10 cellular contexts compared by ENCODE assay signal in genomic region chrX:132956421-132957210, GRCh38. TPM values are rescaled to one million over a fixed set of nuclear protein-coding genes. Genes with fewer than 3 reads are reported as not detected.
DNase-seq lines count a peak whose midpoint lies in the region; ATAC-seq and TF ChIP-seq lines count a peak whose summit lies in the region.
"Had no signal": no experiment of that assay in that cellular context is flagged by ENCODE, and none has a peak within 500 bp of the region (broad histone marks: within the 10 kb centered on the region; RNA-seq: fewer than 3 reads in every experiment).

No MANE protein-coding gene starts in this region.

- no peak for DNase-seq in KG1 (lab: John Stamatoyannopoulos, UW)
- no peak for DNase-seq in Ammon's horn (ENCODE audit: low spot score)
- no peak for DNase-seq in middle frontal gyrus (ENCODE audit: extremely low spot score, low spot score)
- DNase-seq: activated CD8-positive, alpha-beta memory T cell treated with anti-CD3 and anti-CD28 coated beads for 24 hours had no signal

- no peak for TF ChIP-seq CTCF in HEK293 (tag by site-specific recombination; IDR thresholded peaks at IDR 0.05)

- peak overlapping the region; percentile 59 for H3K4me3 Mint-ChIP-seq in activated T-helper 17 cell treated with anti-CD3 and anti-CD28 coated beads, Interleukin-2, amount 50 U/mL, for 72 hours

- H3K4me1 Mint-ChIP-seq in activated T-helper 17 cell treated with anti-CD3 and anti-CD28 coated beads, Interleukin-2, amount 50 U/mL, for 72 hours, result no peaks in the 10 kb centered on the region

- 0 out of 2 replicates have a peak, but pooled peaks cover 3% of the 10 kb centered on the region for H3K4me1 ChIP-seq in HEK293 (ENCODE audit: control insufficient read depth, insufficient read depth, low read length)

- POLR2A ChIA-PET in HEK293 (lab: Yijun Ruan, JAX), result no interaction called here

- no peak overlapping the region for H3K27ac ChIP-seq in HEK293 (ENCODE audit: extremely low read depth, low read depth, low read length)
- H3K27ac ChIP-seq in skin epidermis, result no peak overlapping the region

- no peak for ATAC-seq in activated T-helper 17 cell treated with anti-CD3 and anti-CD28 coated beads, Interleukin-2, amount 50 U/mL, for 72 hours (replicated peaks)
- no peak for ATAC-seq in HG03045 (IDR thresholded peaks at IDR 0.05; ENCODE audit: unreplicated experiment)

- no peak overlapping the region for H3K27ac Mint-ChIP-seq in activated T-helper 17 cell treated with anti-CD3 and anti-CD28 coated beads, Interleukin-2, amount 50 U/mL, for 72 hours

- peak overlapping the region; percentile 52 for H3K4me3 ChIP-seq in HEK293 (ENCODE audit: low read depth, low read length)
- H3K4me3 ChIP-seq in iPS-11a (ENCODE audit: low read depth, low read length), result peak overlapping the region; percentile 48
- H3K4me3 ChIP-seq in skin epidermis, result peak overlapping the region in 6 of 7 experiments; percentile 14 to 43 (median 24)

- no peaks in the 10 kb centered on the region for H3K36me3 Mint-ChIP-seq in activated T-helper 17 cell treated with anti-CD3 and anti-CD28 coated beads, Interleukin-2, amount 50 U/mL, for 72 hours (ENCODE audit: low read depth)

- no peaks in the 10 kb centered on the region for H3K36me3 ChIP-seq in HEK293 (ENCODE audit: control insufficient read depth in 2 of 2, insufficient read depth in 1 of 2, low read length in 2 of 2)

- no peaks in the 10 kb centered on the region for H3K9me3 ChIP-seq in HEK293 (ENCODE audit: control insufficient read depth, insufficient read depth, low read depth, low read length)

- CTCF ChIA-PET in HEK293 (lab: Yijun Ruan, JAX), result interaction anchor here (0.5 to 3.2 kb wide), 3 partner anchors 8 to 733 kb away, joined by 3 to 20 read pairs (median 5); no protein-coding TSS in a partner anchor

- H3K27me3 Mint-ChIP-seq in activated T-helper 17 cell treated with anti-CD3 and anti-CD28 coated beads, Interleukin-2, amount 50 U/mL, for 72 hours, result peaks cover 25% of the 10 kb centered on the region

- H3K9me3 Mint-ChIP-seq in activated T-helper 17 cell treated with anti-CD3 and anti-CD28 coated beads, Interleukin-2, amount 50 U/mL, for 72 hours, result no peaks in the 10 kb centered on the region

TF ChIP-seq in HEK293, 187 proteins besides CTCF, POLR2A, EP300 and RAD21:
- TF ChIP-seq ZNF660 (tag by site-specific recombination; IDR thresholded peaks at IDR 0.05) (no peak), HOXD13 (CRISPR knock-in tag; IDR thresholded peaks at IDR 0.05; ENCODE audit: borderline replicate concordance) (no peak), ZNF266 (tag by site-specific recombination; IDR thresholded peaks at IDR 0.05; ENCODE audit: low read depth) (no peak), HOXC10 (CRISPR knock-in tag; IDR thresholded peaks at IDR 0.05) (no peak), AEBP2 (tag by site-specific recombination; IDR thresholded peaks at IDR 0.05; ENCODE audit: borderline replicate concordance) (no peak), KLF17 (tag by site-specific recombination; IDR thresholded peaks at IDR 0.05) (no peak), GLI2 (tag by site-specific recombination; IDR thresholded peaks at IDR 0.05; ENCODE audit: borderline replicate concordance, low read depth) (no peak), ZNF704 (tag by site-specific recombination; IDR thresholded peaks at IDR 0.05) (no peak), ZBTB1 (tag by site-specific recombination; IDR thresholded peaks at IDR 0.05) (no peak), ZNF280C (tag by site-specific recombination; IDR thresholded peaks at IDR 0.05) (no peak), ZNF768 (tag by site-specific recombination; IDR thresholded peaks at IDR 0.05) (no peak), FEZF1 (tag by site-specific recombination; IDR thresholded peaks at IDR 0.05) (no peak), ZEB2 (tag by site-specific recombination; IDR thresholded peaks at IDR 0.05) (no peak)

RNA-seq across cellular contexts. Expression of gene HS6ST2, which starts 1.8 kb away (rescaled TPM):
- total RNA-seq in activated T-helper 17 cell treated with anti-CD3 and anti-CD28 coated beads, Interleukin-2, amount 50 U/mL, for 72 hours, result under 1 TPM; 0.08 to 0.19 TPM
- total RNA-seq: lung microvascular endothelial cell had no signal
